ENCODE assay signal across 1 cellular context in the genomic region with DNA sequence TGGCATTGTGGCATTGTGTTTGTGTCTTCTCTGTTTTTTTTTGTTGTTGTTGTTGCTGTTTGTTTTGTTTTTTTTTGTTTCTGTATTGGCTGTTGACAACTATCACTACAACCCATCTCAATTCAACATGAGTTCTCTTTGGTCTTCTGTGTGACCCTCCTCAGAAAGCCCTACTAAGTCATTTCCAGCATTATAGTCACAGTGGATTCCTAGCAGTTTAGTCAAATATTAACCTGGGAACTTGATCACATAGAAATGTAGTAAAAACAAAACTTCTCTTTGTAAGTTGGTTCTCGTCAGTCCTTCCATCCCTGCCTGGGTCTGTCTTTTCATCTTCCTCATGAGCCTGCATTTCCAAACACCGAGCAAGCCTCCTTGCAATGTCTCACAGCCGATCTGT.
TF ChIP-seq lines count a peak whose summit lies in the region.

No MANE protein-coding gene starts in this region.

TF ChIP-seq in HepG2, 621 proteins besides CTCF, POLR2A, EP300 and RAD21 (continued from another document and continues in another):
- TF ChIP-seq, protein P1, sequence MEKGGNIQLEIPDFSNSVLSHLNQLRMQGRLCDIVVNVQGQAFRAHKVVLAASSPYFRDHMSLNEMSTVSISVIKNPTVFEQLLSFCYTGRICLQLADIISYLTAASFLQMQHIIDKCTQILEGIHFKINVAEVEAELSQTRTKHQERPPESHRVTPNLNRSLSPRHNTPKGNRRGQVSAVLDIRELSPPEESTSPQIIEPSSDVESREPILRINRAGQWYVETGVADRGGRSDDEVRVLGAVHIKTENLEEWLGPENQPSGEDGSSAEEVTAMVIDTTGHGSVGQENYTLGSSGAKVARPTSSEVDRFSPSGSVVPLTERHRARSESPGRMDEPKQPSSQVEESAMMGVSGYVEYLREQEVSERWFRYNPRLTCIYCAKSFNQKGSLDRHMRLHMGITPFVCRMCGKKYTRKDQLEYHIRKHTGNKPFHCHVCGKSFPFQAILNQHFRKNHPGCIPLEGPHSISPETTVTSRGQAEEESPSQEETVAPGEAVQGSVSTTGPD (CRISPR knock-in tag; IDR thresholded peaks at IDR 0.05): no peak
- peak; percentile 54; the same call in 1 of the 2 replicates for TF ChIP-seq FOXP1 (IDR thresholded peaks at IDR 0.05)
- peak; percentile 79 for TF ChIP-seq FOXP1 (CRISPR knock-in tag; IDR thresholded peaks at IDR 0.05)
- no peak for TF ChIP-seq SP1 (IDR thresholded peaks at IDR 0.05)
- TF ChIP-seq SP1 (CRISPR knock-in tag; IDR thresholded peaks at IDR 0.05): no peak
- TF ChIP-seq, protein P2, sequence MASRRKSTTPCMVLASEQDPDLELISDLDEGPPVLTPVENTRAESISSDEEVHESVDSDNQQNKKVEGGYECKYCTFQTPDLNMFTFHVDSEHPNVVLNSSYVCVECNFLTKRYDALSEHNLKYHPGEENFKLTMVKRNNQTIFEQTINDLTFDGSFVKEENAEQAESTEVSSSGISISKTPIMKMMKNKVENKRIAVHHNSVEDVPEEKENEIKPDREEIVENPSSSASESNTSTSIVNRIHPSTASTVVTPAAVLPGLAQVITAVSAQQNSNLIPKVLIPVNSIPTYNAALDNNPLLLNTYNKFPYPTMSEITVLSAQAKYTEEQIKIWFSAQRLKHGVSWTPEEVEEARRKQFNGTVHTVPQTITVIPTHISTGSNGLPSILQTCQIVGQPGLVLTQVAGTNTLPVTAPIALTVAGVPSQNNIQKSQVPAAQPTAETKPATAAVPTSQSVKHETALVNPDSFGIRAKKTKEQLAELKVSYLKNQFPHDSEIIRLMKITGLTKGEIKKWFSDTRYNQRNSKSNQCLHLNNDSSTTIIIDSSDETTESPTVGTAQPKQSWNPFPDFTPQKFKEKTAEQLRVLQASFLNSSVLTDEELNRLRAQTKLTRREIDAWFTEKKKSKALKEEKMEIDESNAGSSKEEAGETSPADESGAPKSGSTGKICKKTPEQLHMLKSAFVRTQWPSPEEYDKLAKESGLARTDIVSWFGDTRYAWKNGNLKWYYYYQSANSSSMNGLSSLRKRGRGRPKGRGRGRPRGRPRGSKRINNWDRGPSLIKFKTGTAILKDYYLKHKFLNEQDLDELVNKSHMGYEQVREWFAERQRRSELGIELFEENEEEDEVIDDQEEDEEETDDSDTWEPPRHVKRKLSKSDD (CRISPR knock-in tag; IDR thresholded peaks at IDR 0.05; ENCODE audit: low read depth): no peak
- no peak for TF ChIP-seq ZFX (CRISPR knock-in tag; IDR thresholded peaks at IDR 0.05; ENCODE audit: low read depth)
- TF ChIP-seq TMF1 (CRISPR knock-in tag; IDR thresholded peaks at IDR 0.05; ENCODE audit: low read depth): no peak
- no peak for TF ChIP-seq ZNF235 (CRISPR knock-in tag; IDR thresholded peaks at IDR 0.05; ENCODE audit: borderline replicate concordance)
- TF ChIP-seq ZNF20 (CRISPR knock-in tag; IDR thresholded peaks at IDR 0.05): no peak
- TF ChIP-seq, protein P3, sequence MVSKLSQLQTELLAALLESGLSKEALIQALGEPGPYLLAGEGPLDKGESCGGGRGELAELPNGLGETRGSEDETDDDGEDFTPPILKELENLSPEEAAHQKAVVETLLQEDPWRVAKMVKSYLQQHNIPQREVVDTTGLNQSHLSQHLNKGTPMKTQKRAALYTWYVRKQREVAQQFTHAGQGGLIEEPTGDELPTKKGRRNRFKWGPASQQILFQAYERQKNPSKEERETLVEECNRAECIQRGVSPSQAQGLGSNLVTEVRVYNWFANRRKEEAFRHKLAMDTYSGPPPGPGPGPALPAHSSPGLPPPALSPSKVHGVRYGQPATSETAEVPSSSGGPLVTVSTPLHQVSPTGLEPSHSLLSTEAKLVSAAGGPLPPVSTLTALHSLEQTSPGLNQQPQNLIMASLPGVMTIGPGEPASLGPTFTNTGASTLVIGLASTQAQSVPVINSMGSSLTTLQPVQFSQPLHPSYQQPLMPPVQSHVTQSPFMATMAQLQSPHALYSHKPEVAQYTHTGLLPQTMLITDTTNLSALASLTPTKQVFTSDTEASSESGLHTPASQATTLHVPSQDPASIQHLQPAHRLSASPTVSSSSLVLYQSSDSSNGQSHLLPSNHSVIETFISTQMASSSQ (IDR thresholded peaks at IDR 0.05; ENCODE audit: low read depth): peak; percentile 94
- TF ChIP-seq, protein P3 (CRISPR knock-in tag; IDR thresholded peaks at IDR 0.05; ENCODE audit: borderline replicate concordance): peak; percentile 96
- TF ChIP-seq, protein P4, sequence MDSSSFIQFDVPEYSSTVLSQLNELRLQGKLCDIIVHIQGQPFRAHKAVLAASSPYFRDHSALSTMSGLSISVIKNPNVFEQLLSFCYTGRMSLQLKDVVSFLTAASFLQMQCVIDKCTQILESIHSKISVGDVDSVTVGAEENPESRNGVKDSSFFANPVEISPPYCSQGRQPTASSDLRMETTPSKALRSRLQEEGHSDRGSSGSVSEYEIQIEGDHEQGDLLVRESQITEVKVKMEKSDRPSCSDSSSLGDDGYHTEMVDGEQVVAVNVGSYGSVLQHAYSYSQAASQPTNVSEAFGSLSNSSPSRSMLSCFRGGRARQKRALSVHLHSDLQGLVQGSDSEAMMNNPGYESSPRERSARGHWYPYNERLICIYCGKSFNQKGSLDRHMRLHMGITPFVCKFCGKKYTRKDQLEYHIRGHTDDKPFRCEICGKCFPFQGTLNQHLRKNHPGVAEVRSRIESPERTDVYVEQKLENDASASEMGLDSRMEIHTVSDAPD (CRISPR knock-in tag; IDR thresholded peaks at IDR 0.05): no peak
- peak; percentile 68 for TF ChIP-seq ZSCAN9 (CRISPR knock-in tag; IDR thresholded peaks at IDR 0.05; ENCODE audit: borderline replicate concordance)
- TF ChIP-seq SCMH1 (CRISPR knock-in tag; IDR thresholded peaks at IDR 0.05; ENCODE audit: borderline replicate concordance): no peak
- no peak for TF ChIP-seq KDM1A (CRISPR knock-in tag; IDR thresholded peaks at IDR 0.05)
- TF ChIP-seq RARA (CRISPR knock-in tag; IDR thresholded peaks at IDR 0.05): peak; percentile 63
- peak; percentile 62; the same call in 1 of the 2 replicates for TF ChIP-seq POGZ (CRISPR knock-in tag; IDR thresholded peaks at IDR 0.05)
- TF ChIP-seq, protein P5, sequence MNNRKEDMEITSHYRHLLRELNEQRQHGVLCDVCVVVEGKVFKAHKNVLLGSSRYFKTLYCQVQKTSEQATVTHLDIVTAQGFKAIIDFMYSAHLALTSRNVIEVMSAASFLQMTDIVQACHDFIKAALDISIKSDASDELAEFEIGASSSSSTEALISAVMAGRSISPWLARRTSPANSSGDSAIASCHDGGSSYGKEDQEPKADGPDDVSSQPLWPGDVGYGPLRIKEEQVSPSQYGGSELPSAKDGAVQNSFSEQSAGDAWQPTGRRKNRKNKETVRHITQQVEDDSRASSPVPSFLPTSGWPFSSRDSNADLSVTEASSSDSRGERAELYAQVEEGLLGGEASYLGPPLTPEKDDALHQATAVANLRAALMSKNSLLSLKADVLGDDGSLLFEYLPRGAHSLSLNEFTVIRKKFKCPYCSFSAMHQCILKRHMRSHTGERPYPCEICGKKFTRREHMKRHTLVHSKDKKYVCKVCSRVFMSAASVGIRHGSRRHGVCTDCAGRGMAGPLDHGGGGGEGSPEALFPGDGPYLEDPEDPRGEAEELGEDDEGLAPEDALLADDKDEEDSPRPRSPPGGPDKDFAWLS (CRISPR knock-in tag; IDR thresholded peaks at IDR 0.05; ENCODE audit: borderline replicate concordance): no peak
- TF ChIP-seq, protein P6, sequence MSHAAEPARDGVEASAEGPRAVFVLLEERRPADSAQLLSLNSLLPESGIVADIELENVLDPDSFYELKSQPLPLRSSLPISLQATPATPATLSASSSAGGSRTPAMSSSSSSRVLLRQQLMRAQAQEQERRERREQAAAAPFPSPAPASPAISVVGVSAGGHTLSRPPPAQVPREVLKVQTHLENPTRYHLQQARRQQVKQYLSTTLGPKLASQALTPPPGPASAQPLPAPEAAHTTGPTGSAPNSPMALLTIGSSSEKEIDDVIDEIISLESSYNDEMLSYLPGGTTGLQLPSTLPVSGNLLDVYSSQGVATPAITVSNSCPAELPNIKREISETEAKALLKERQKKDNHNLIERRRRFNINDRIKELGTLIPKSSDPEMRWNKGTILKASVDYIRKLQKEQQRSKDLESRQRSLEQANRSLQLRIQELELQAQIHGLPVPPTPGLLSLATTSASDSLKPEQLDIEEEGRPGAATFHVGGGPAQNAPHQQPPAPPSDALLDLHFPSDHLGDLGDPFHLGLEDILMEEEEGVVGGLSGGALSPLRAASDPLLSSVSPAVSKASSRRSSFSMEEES (CRISPR knock-in tag; IDR thresholded peaks at IDR 0.05): peak; percentile 49; the same call in 1 of the 2 replicates
- TF ChIP-seq MXD4 (CRISPR knock-in tag; IDR thresholded peaks at IDR 0.05): peak; percentile 63; the same call in 1 of the 2 replicates
- TF ChIP-seq ATF5 (CRISPR knock-in tag; IDR thresholded peaks at IDR 0.05; ENCODE audit: low read depth): no peak
- TF ChIP-seq CREM (IDR thresholded peaks at IDR 0.05): no peak
- no peak for TF ChIP-seq CREM (CRISPR knock-in tag; IDR thresholded peaks at IDR 0.05)
- TF ChIP-seq, protein P7, sequence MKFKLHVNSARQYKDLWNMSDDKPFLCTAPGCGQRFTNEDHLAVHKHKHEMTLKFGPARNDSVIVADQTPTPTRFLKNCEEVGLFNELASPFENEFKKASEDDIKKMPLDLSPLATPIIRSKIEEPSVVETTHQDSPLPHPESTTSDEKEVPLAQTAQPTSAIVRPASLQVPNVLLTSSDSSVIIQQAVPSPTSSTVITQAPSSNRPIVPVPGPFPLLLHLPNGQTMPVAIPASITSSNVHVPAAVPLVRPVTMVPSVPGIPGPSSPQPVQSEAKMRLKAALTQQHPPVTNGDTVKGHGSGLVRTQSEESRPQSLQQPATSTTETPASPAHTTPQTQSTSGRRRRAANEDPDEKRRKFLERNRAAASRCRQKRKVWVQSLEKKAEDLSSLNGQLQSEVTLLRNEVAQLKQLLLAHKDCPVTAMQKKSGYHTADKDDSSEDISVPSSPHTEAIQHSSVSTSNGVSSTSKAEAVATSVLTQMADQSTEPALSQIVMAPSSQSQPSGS (CRISPR knock-in tag; IDR thresholded peaks at IDR 0.05): peak; percentile 71; the same call in 1 of the 2 replicates
- TF ChIP-seq ETV5 (CRISPR knock-in tag; IDR thresholded peaks at IDR 0.05; ENCODE audit: borderline replicate concordance): peak; percentile 13; the same call in 1 of the 2 replicates
- TF ChIP-seq ZSCAN20 (CRISPR knock-in tag; IDR thresholded peaks at IDR 0.05; ENCODE audit: borderline replicate concordance): no peak
- TF ChIP-seq CENPX (CRISPR knock-in tag; IDR thresholded peaks at IDR 0.05): no peak
- TF ChIP-seq, protein P8, sequence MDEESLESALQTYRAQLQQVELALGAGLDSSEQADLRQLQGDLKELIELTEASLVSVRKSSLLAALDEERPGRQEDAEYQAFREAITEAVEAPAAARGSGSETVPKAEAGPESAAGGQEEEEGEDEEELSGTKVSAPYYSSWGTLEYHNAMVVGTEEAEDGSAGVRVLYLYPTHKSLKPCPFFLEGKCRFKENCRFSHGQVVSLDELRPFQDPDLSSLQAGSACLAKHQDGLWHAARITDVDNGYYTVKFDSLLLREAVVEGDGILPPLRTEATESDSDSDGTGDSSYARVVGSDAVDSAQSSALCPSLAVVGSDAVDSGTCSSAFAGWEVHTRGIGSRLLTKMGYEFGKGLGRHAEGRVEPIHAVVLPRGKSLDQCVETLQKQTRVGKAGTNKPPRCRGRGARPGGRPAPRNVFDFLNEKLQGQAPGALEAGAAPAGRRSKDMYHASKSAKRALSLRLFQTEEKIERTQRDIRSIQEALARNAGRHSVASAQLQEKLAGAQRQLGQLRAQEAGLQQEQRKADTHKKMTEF (CRISPR knock-in tag; IDR thresholded peaks at IDR 0.05): peak; percentile 81
- TF ChIP-seq KAT8 (CRISPR knock-in tag; IDR thresholded peaks at IDR 0.05): peak; percentile 50; the same call in 1 of the 2 replicates
- TF ChIP-seq ATF7 (IDR thresholded peaks at IDR 0.05): no peak
- TF ChIP-seq ATF7 (CRISPR knock-in tag; IDR thresholded peaks at IDR 0.05): no peak
- TF ChIP-seq ZNF160 (CRISPR knock-in tag; IDR thresholded peaks at IDR 0.05): no peak
- no peak; the same call in 1 of the 2 replicates for TF ChIP-seq IRF9 (CRISPR knock-in tag; IDR thresholded peaks at IDR 0.05; ENCODE audit: borderline replicate concordance)
- TF ChIP-seq GLI4 (CRISPR knock-in tag; IDR thresholded peaks at IDR 0.05; ENCODE audit: borderline replicate concordance): no peak
- TF ChIP-seq, protein P9, sequence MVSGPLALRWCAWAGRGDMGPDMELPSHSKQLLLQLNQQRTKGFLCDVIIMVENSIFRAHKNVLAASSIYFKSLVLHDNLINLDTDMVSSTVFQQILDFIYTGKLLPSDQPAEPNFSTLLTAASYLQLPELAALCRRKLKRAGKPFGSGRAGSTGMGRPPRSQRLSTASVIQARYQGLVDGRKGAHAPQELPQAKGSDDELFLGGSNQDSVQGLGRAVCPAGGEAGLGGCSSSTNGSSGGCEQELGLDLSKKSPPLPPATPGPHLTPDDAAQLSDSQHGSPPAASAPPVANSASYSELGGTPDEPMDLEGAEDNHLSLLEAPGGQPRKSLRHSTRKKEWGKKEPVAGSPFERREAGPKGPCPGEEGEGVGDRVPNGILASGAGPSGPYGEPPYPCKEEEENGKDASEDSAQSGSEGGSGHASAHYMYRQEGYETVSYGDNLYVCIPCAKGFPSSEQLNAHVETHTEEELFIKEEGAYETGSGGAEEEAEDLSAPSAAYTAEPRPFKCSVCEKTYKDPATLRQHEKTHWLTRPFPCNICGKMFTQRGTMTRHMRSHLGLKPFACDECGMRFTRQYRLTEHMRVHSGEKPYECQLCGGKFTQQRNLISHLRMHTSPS (CRISPR knock-in tag; IDR thresholded peaks at IDR 0.05; ENCODE audit: low read depth): no peak
- peak; percentile 59; the same call in 1 of the 2 replicates for TF ChIP-seq KLF11 (CRISPR knock-in tag; IDR thresholded peaks at IDR 0.05)
- TF ChIP-seq FOXK2 (IDR thresholded peaks at IDR 0.05): no peak
- no peak for TF ChIP-seq NFRKB (IDR thresholded peaks at IDR 0.05)
- TF ChIP-seq ZNF3 (CRISPR knock-in tag; IDR thresholded peaks at IDR 0.05): no peak
- TF ChIP-seq BHLHE40 (IDR thresholded peaks at IDR 0.05; ENCODE audit: low read length): no peak
